In the genomic region with DNA sequence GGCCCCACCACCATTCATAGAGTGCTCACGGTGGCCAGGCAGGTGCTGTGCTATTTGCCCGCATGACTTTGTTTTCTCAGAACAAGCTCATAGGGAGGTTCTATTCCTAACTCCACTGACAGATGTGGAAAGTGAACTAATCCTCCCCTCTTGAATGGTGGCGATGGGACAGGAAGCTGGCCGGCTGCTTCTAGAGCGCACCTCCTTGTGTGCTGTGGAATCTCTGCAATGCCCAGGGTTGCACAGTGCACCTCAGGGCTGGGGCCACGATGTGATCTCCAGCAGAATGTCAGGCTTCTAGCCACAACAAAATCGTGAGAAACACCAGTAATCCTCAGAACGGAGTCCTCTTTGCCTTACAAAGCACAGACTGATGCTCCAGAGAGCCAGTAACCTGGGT, we compare ENCODE assay signal across 1 cellular context.
TF ChIP-seq lines count a peak whose summit lies in the region.

No MANE protein-coding gene starts in this region.

TF ChIP-seq in H1, 55 proteins besides CTCF, POLR2A, EP300 and RAD21 (continued from another document):
- TF ChIP-seq, protein P1, sequence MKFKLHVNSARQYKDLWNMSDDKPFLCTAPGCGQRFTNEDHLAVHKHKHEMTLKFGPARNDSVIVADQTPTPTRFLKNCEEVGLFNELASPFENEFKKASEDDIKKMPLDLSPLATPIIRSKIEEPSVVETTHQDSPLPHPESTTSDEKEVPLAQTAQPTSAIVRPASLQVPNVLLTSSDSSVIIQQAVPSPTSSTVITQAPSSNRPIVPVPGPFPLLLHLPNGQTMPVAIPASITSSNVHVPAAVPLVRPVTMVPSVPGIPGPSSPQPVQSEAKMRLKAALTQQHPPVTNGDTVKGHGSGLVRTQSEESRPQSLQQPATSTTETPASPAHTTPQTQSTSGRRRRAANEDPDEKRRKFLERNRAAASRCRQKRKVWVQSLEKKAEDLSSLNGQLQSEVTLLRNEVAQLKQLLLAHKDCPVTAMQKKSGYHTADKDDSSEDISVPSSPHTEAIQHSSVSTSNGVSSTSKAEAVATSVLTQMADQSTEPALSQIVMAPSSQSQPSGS (IDR thresholded peaks at IDR 0.05; ENCODE audit: low read length) = no peak
- TF ChIP-seq SUZ12 (IDR thresholded peaks at IDR 0.05; ENCODE audit: low read length) = no peak
- TF ChIP-seq NRF1 (IDR thresholded peaks at IDR 0.05; ENCODE audit: low read depth, low read length) = no peak
